1 cellular context compared by ENCODE assay signal in the genomic region with DNA sequence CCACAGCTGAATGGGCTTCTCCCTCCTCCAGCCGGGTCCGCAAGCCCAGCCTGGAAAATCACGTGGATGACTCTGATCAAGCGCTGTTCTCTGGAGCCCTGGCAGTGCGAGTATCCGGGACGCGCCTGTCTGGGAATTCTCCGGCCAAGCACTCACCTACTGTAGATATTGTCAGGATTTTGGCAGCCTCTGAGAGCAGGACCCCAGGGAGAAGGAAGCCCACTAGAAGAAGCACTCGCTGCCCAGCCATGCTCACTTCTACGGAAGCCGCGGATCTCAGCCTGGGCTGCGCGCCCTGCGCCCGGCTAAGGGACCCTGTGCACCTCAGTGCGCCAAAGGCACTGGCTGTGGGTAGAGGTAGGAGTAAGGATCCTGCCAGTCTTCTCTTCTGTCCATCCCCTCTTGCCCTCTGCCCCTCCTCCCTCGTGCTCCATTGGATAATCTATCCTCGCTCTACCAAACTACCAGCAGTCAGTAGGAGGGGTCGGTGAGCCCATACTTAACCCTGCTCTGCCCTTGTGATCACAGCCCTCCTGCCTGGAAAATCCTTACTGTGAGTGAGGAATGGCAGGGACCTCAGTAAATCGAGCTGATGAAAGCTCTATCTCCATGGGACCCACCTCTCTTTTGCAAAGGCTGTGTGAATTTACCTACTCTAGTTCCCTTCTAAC.
A peak's percentile ranks its signal among the peaks of the same experiment; 100 is the strongest.
TF ChIP-seq lines count a peak whose summit lies in the region.

A gene with protein sequence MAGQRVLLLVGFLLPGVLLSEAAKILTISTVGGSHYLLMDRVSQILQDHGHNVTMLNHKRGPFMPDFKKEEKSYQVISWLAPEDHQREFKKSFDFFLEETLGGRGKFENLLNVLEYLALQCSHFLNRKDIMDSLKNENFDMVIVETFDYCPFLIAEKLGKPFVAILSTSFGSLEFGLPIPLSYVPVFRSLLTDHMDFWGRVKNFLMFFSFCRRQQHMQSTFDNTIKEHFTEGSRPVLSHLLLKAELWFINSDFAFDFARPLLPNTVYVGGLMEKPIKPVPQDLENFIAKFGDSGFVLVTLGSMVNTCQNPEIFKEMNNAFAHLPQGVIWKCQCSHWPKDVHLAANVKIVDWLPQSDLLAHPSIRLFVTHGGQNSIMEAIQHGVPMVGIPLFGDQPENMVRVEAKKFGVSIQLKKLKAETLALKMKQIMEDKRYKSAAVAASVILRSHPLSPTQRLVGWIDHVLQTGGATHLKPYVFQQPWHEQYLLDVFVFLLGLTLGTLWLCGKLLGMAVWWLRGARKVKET (minus strand): TSS at position 343 of the 671 bp plus-strand sequence. CDS start 93 bp downstream, at position 250.

TF ChIP-seq in Ishikawa, 13 proteins besides CTCF, POLR2A, EP300 and RAD21:
- TF ChIP-seq, protein P1, sequence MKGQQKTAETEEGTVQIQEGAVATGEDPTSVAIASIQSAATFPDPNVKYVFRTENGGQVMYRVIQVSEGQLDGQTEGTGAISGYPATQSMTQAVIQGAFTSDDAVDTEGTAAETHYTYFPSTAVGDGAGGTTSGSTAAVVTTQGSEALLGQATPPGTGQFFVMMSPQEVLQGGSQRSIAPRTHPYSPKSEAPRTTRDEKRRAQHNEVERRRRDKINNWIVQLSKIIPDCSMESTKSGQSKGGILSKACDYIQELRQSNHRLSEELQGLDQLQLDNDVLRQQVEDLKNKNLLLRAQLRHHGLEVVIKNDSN (IDR thresholded peaks at IDR 0.05): 0 out of 2 replicates have a peak, but pooled peaks have one; percentile 21
- TF ChIP-seq, protein P2, sequence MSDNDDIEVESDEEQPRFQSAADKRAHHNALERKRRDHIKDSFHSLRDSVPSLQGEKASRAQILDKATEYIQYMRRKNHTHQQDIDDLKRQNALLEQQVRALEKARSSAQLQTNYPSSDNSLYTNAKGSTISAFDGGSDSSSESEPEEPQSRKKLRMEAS (IDR thresholded peaks at IDR 0.05): no peak
